Comparison of ENCODE assay signal across 1 cellular context in the genomic region with DNA sequence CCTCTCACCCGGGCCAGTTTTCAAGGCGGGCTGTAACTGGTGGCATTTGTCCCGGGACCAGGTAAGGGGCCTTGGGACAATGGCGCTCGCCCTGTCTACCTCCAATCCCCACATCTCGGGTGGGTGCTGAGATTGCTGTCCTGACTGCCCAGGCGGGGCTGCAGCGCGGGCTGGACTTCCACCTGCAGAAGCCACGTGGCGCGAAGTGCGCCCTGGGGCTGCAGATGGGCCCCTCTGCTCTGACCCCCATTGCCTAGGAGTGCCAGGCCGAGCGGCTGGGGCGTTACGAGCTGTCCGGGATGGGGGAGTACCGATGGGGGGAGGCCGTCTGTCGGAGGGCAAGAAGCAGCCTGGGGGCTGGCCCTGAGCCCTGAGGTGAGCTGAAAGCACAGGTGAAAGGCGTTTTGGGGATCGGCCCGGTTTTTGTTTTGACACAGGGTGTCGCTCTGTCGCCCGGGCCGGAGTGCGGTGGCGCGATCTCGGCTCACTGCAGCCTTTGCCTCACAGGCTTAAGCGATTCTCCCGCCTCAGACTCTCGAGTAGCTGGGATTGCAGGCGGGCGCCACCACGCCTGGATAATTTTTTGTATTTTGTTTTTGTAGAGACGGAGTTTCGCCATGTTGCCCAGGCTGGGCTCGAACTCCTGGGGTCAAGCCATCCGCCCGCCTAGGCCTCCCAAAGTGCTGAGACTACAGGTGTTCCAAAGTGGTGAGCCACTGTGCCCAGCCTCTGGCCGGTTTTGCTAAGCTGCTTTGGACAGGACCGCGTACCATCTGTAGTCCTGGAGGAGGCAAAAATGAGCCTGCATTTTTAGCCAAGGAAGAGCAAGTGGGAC.
TF ChIP-seq lines count a peak whose summit lies in the region.

A gene with protein sequence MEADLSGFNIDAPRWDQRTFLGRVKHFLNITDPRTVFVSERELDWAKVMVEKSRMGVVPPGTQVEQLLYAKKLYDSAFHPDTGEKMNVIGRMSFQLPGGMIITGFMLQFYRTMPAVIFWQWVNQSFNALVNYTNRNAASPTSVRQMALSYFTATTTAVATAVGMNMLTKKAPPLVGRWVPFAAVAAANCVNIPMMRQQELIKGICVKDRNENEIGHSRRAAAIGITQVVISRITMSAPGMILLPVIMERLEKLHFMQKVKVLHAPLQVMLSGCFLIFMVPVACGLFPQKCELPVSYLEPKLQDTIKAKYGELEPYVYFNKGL (plus strand): TSS at position 16 of the 835 bp plus-strand sequence. CDS start 12,001 bp downstream, outside the sequence.

TF ChIP-seq in IMR-90, 13 proteins besides CTCF, POLR2A, EP300 and RAD21:
- TF ChIP-seq MXI1 (IDR thresholded peaks at IDR 0.05; ENCODE audit: borderline replicate concordance, low read depth, low read length) (peak; percentile 79; the same call in 1 of the 2 replicates), SMC3 (IDR thresholded peaks at IDR 0.05; ENCODE audit: low read depth, low read length) (no peak), CHD1 (IDR thresholded peaks at IDR 0.05; ENCODE audit: low read depth, low read length) (no peak)
